8 cellular contexts compared by ENCODE assay signal in the genomic region with DNA sequence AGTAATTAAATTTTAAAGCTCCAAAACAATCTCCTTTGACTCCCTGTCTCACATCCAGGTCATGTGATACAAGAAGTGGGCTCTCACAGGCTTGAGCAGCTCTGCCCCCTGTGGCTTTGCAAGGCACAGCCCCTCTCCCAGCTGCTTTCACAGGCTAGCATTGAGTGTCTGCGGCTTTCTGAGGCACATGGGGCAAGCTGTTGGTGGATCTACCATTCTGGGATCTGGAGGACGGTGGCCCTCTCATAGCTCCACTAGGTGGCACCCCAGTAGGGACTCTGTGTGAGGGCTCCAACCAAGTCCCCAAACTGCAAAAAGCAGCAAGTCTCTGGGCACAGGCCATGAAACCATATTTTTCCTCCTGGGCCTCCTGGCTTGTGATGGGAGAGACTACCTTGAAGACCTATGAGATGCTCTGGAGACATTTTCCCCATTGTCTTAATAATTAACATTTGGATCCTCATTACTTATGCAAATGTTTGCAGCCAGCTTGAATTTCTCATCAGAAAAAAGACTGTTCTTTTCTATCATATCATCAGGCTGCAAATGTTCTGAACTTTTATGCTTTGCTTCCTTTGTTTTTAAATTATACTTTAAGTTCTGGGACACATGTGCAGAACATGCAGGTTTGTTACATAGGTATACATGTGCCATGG.
DNase-seq lines count a peak whose midpoint lies in the region; ATAC-seq and TF ChIP-seq lines count a peak whose summit lies in the region.

No MANE protein-coding gene starts in this region.

- intact Hi-C loops in Panc1 (cut with micrococcal nuclease; ENCODE audit: unreplicated experiment): no loop called here
- intact Hi-C loops in activated T-helper 2 cell treated with anti-CD3 and anti-CD28 coated beads, Interferon-gamma antibody, Interleukin-2, Interleukin-4, amounts not matched to agents 10 μg/mL and 5 μg/mL and 100 μg/mL, durations not matched to agents 14 hours and 24 hours and 36 hours (cut with micrococcal nuclease): no loop called here

- H3K36me3 Mint-ChIP-seq in activated T-helper 2 cell treated with anti-CD3 and anti-CD28 coated beads, Interferon-gamma antibody, Interleukin-2, Interleukin-4, amounts not matched to agents 10 μg/mL and 5 μg/mL and 100 μg/mL, durations not matched to agents 14 hours and 24 hours and 36 hours (ENCODE audit: low read depth): no peaks in the 10 kb centered on the region

- no peak overlapping the region for H3K4me3 Mint-ChIP-seq in activated T-helper 2 cell treated with anti-CD3 and anti-CD28 coated beads, Interferon-gamma antibody, Interleukin-2, Interleukin-4, amounts not matched to agents 10 μg/mL and 5 μg/mL and 100 μg/mL, durations not matched to agents 14 hours and 24 hours and 36 hours (ENCODE audit: low read depth)

- POLR2A ChIA-PET in Panc1 (lab: Charles Lee): no interaction called here

- in situ Hi-C loops in Panc1 (cut with HindIII; ENCODE audit: low pct_unique_long_range_greater_than_20kb, low sequenced_read_pairs): no loop called here

- no peak overlapping the region for H3K4me3 ChIP-seq in DND-41 (ENCODE audit: low read depth in 1 of 2, low read length in 2 of 2)
- H3K4me3 ChIP-seq in Panc1 (ENCODE audit: low read depth in 2 of 2, low read length in 2 of 2): no peak overlapping the region

- H4K20me1 ChIP-seq in DND-41 (ENCODE audit: insufficient read depth, low read length): no peaks in the 10 kb centered on the region

- H3K9ac ChIP-seq in DND-41 (ENCODE audit: low read depth, low read length): no peak overlapping the region

- ATAC-seq in DND-41 (ENCODE audit: insufficient read depth, low read depth) (peak; percentile 67; the same call in 2 of the 3 replicates), GM21390 (IDR thresholded peaks at IDR 0.05; ENCODE audit: unreplicated experiment) (peak; percentile 70), Panc1 (no peak), GM19023 (IDR thresholded peaks at IDR 0.05; ENCODE audit: unreplicated experiment) (no peak)

- no peak overlapping the region for H3K4me2 ChIP-seq in DND-41 (ENCODE audit: insufficient read depth, low read length)

- H3K36me3 ChIP-seq in DND-41 (ENCODE audit: insufficient read depth, low read length): no peaks in the 10 kb centered on the region
- no peaks in the 10 kb centered on the region for H3K36me3 ChIP-seq in Panc1 (ENCODE audit: control insufficient read depth, insufficient read depth, low read length)

- no peak overlapping the region for H2AFZ ChIP-seq in DND-41 (ENCODE audit: low read depth, low read length)

- TF ChIP-seq CTCF in DND-41 (IDR thresholded peaks at IDR 0.05; ENCODE audit: borderline replicate concordance, extremely low read depth, low read length, poor library complexity, severe bottlenecking): peak; percentile 57
- TF ChIP-seq CTCF in Panc1 (IDR thresholded peaks at IDR 0.05): peak; percentile 20; the same call in 1 of the 2 replicates

- no peaks in the 10 kb centered on the region for H3K4me1 Mint-ChIP-seq in activated T-helper 2 cell treated with anti-CD3 and anti-CD28 coated beads, Interferon-gamma antibody, Interleukin-2, Interleukin-4, amounts not matched to agents 10 μg/mL and 5 μg/mL and 100 μg/mL, durations not matched to agents 14 hours and 24 hours and 36 hours (ENCODE audit: low read depth)

- BruUV-seq in Panc1 (replicated peaks; lab: Mats Ljungman, UMichigan): no TSS peak

- no peaks in the 10 kb centered on the region for H3K9me3 Mint-ChIP-seq in activated T-helper 2 cell treated with anti-CD3 and anti-CD28 coated beads, Interferon-gamma antibody, Interleukin-2, Interleukin-4, amounts not matched to agents 10 μg/mL and 5 μg/mL and 100 μg/mL, durations not matched to agents 14 hours and 24 hours and 36 hours

- no peaks in the 10 kb centered on the region for H3K79me2 ChIP-seq in DND-41 (ENCODE audit: insufficient read depth, low read length)

- H3K27me3 ChIP-seq in DND-41 (ENCODE audit: insufficient read depth, low read length, poor library complexity) (no peaks in the 10 kb centered on the region), Panc1 (ENCODE audit: control insufficient read depth, insufficient read depth, low read length) (no peaks in the 10 kb centered on the region)

- CTCF ChIA-PET in Panc1 (lab: Charles Lee): no interaction called here

- H3K4me1 ChIP-seq in DND-41 (ENCODE audit: insufficient read depth, low read length) (no peaks in the 10 kb centered on the region), Panc1 (ENCODE audit: control insufficient read depth, insufficient read depth, low read length) (no peaks in the 10 kb centered on the region)

- DNase-seq in DND-41 (peak; percentile 30), Panc1 (ENCODE audit: low read depth, low spot score) (no peak), hepatic stellate cell (ENCODE audit: low spot score) (peak; percentile 0), NCI-H2107 treated with DMSO at 0.1 percent for 48 hours (lab: John Stamatoyannopoulos, UW; ENCODE audit: unreplicated experiment) (no peak), mucosa of gallbladder (ENCODE audit: low spot score) (no peak)
- DNase-seq in activated T-helper 2 cell treated with anti-CD3 and anti-CD28 coated beads, Interferon-gamma antibody, Interleukin-2, Interleukin-4, amounts not matched to agents 10 μg/mL and 5 μg/mL and 100 μg/mL, durations not matched to agents 14 hours and 24 hours and 36 hours (ENCODE audit: low spot score): no peak

- no peak overlapping the region for H3K27ac ChIP-seq in DND-41 (ENCODE audit: low read length)
- H3K27ac ChIP-seq in Panc1 (ENCODE audit: low read length): no peak overlapping the region

- H3K9me3 ChIP-seq in DND-41 (ENCODE audit: insufficient read depth, low read length, severe bottlenecking) (no peaks in the 10 kb centered on the region), Panc1 (ENCODE audit: control insufficient read depth, insufficient read depth, low read depth, low read length) (no peaks in the 10 kb centered on the region)

- no peaks in the 10 kb centered on the region for H3K27me3 Mint-ChIP-seq in activated T-helper 2 cell treated with anti-CD3 and anti-CD28 coated beads, Interferon-gamma antibody, Interleukin-2, Interleukin-4, amounts not matched to agents 10 μg/mL and 5 μg/mL and 100 μg/mL, durations not matched to agents 14 hours and 24 hours and 36 hours (ENCODE audit: low read depth)

- H3K27ac Mint-ChIP-seq in activated T-helper 2 cell treated with anti-CD3 and anti-CD28 coated beads, Interferon-gamma antibody, Interleukin-2, Interleukin-4, amounts not matched to agents 10 μg/mL and 5 μg/mL and 100 μg/mL, durations not matched to agents 14 hours and 24 hours and 36 hours: no peak overlapping the region

Comparison
In these comparisons a context has a peak if more than half of its experiments do, and no peak if none do; other contexts are left out.
1. ATAC-seq: peak in DND-41 (single experiment) and GM21390 (single experiment); none in Panc1 (single experiment) and GM19023 (single experiment).
2. DNase-seq: peak in DND-41 (single experiment) and hepatic stellate cell (single experiment); none in Panc1 (single experiment), NCI-H2107 treated with DMSO at 0.1 percent for 48 hours (single experiment), mucosa of gallbladder (single experiment) and activated T-helper 2 cell treated with anti-CD3 and anti-CD28 coated beads, Interferon-gamma antibody, Interleukin-2, Interleukin-4, amounts not matched to agents 10 μg/mL and 5 μg/mL and 100 μg/mL, durations not matched to agents 14 hours and 24 hours and 36 hours (single experiment).